24 cellular contexts compared by ENCODE assay signal in the genomic region with DNA sequence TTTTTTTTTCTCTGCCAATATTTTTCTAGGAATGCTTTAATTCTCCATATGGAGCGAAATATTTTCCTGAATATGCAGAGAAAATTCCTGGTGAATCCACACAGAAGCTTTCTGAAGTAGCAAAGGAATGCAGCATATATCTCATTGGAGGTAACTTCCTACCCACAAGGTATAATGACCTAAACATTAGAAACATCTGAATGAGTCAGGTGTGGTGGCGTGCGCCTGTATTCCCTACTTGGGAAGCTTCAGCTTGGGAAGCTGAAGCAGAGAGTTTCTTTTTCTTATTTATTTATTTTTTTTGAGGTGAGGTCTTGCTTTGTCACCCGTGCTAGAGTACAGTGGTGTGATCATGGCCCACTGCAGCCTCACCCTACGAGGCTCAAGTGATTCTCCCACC.
"Had no signal": no experiment of that assay in that cellular context is flagged by ENCODE, and none has a peak within 500 bp of the region (broad histone marks: within the 10 kb centered on the region; RNA-seq: fewer than 3 reads in every experiment).

No MANE protein-coding gene starts in this region.

- FAIRE-seq: colon, endothelial cell of umbilical vein, frontal cortex, kidney had no signal

- H3K4me1 ChIP-seq: foreskin keratinocyte had no signal

- H3K4me3 ChIP-seq: coronary artery, dorsolateral prefrontal cortex, esophagus muscularis mucosa, gastroesophageal sphincter, heart left ventricle, hepatocyte, left lung, lower lobe of right lung, mucosa of descending colon had no signal

- ATAC-seq: foreskin keratinocyte, gastroesophageal sphincter, heart left ventricle, left cardiac atrium, left lung, left ventricle myocardium superior, lower lobe of right lung, mucosa of descending colon had no signal

- H3K9me3 ChIP-seq: esophagus muscularis mucosa, mucosa of descending colon had no signal

- H3K4me2 ChIP-seq: hepatocyte had no signal

- H2AFZ ChIP-seq: hepatocyte had no signal

- H3K27me3 ChIP-seq: dorsolateral prefrontal cortex, esophagus muscularis mucosa, foreskin keratinocyte, gastroesophageal sphincter, heart left ventricle, hepatocyte, left lung had no signal

- DNase-seq: dermis blood vessel endothelial cell; dorsolateral prefrontal cortex; effector CD4-positive, alpha-beta T cell; effector memory CD4-positive, alpha-beta T cell; heart left ventricle; hypothalamus; immature natural killer cell; islet precursor cell; kidney; kidney glomerular epithelial cell; left cardiac atrium; left lung; left ventricle myocardium superior; lower lobe of right lung; mesenchymal stem cell; mucosa of descending colon had no signal

- H3K27ac ChIP-seq: coronary artery, dorsolateral prefrontal cortex, esophagus muscularis mucosa, foreskin keratinocyte, gastroesophageal sphincter, heart left ventricle, hepatocyte, left lung, lower lobe of right lung had no signal
